ENCODE assay signal across 26 cellular contexts in genomic region chr5:11912-12311, GRCh38.
DNase-seq lines count a peak whose midpoint lies in the region; ATAC-seq and TF ChIP-seq lines count a peak whose summit lies in the region.
"Had no signal": no experiment of that assay in that cellular context is flagged by ENCODE, and none has a peak within 500 bp of the region (broad histone marks: within the 10 kb centered on the region; RNA-seq: fewer than 3 reads in every experiment).

No MANE protein-coding gene starts in this region.

- peaks cover 9% of the 10 kb centered on the region for H3K27me3 Mint-ChIP-seq in osteocyte (ENCODE audit: unreplicated experiment)
- H3K27me3 Mint-ChIP-seq: stimulated activated memory B cell treated with anti-CD40 and anti-IgM and Interleukin-4, amounts not matched to agents 10 μg/mL and 1 μg/mL and 100 μg/mL, for 72 hours had no signal

- H3K36me3 Mint-ChIP-seq in osteocyte (ENCODE audit: unreplicated experiment), result no peaks in the 10 kb centered on the region
- H3K36me3 Mint-ChIP-seq: activated naive CD8-positive, alpha-beta T cell; CD4-positive, alpha-beta memory T cell; stimulated activated memory B cell treated with anti-CD40 and anti-IgM and Interleukin-4, amounts not matched to agents 10 μg/mL and 1 μg/mL and 100 μg/mL, for 72 hours had no signal

- DNase-seq in GM23248 (peak; percentile 60), RPMI7951 (ENCODE audit: low read depth) (peak; percentile 21), dedifferentiated amniotic fluid mesenchymal stem cell (ENCODE audit: extremely low spot score) (peak; percentile 22), osteocyte (ENCODE audit: extremely low spot score, unreplicated experiment) (no peak), neuronal stem cell (ENCODE audit: low spot score) (no peak), MV-4-11 (lab: John Stamatoyannopoulos, UW) (no peak)
- DNase-seq: activated CD4-positive, alpha-beta T cell treated with anti-CD3 and anti-CD28 coated beads for 48 hours; brain microvascular endothelial cell; DMS153; HFFc6; Kasumi-1; left lung; NCI-H1105; NCI-H2081 treated with DMSO at 0.1 percent for 48 hours; NCI-H510A treated with DMSO at 0.1 percent for 48 hours; nephron progenitor cell; small intestine; stimulated activated CD4-positive, alpha-beta T cell treated with anti-CD3 and anti-CD28 coated beads, Interleukin-2, amount 100 ng/mL, for 24 hours had no signal

- WGBS in GM23248 (ENCODE audit: low coverage in 1 of 2, low lambda C conversion rate in 2 of 2, missing lambda C conversion rate in 2 of 2), 2 experiments, result 74 to 80% methylated on average over 14 of the region's 14 CpGs
- WGBS in neuronal stem cell (ENCODE audit: extremely low coverage in 2 of 2, insufficient read length in 2 of 2, insufficient replicate concordance in 1 of 2), 2 donors, result no CpG with 5 or more reads among the region's 14 CpGs

- no peak overlapping the region for H3K4me3 ChIP-seq in GM23248
- no peak overlapping the region for H3K4me3 ChIP-seq in neuronal stem cell (ENCODE audit: low read length in 2 of 2)
- H3K4me3 ChIP-seq: coronary artery, left lung, vagina had no signal

- TF ChIP-seq CTCF in osteocyte (IDR thresholded peaks at IDR 0.05), result no peak

- no peak overlapping the region for H3K4me3 Mint-ChIP-seq in osteocyte (ENCODE audit: unreplicated experiment)
- H3K4me3 Mint-ChIP-seq: activated naive CD8-positive, alpha-beta T cell; CD4-positive, alpha-beta memory T cell; HFFc6; nephron progenitor cell; stimulated activated memory B cell treated with anti-CD40 and anti-IgM and Interleukin-4, amounts not matched to agents 10 μg/mL and 1 μg/mL and 100 μg/mL, for 72 hours; T-helper 17 cell had no signal

- no peak overlapping the region for H2BK12ac ChIP-seq in neuronal stem cell (ENCODE audit: low read length)

- no peaks in the 10 kb centered on the region for H3K79me2 ChIP-seq in GM23248 (ENCODE audit: insufficient read depth)

- H4K91ac ChIP-seq in neuronal stem cell (ENCODE audit: low read depth, low read length, poor library complexity), result no peak overlapping the region

- no peaks in the 10 kb centered on the region for H4K20me1 ChIP-seq in GM23248 (ENCODE audit: insufficient read depth)

- no peaks in the 10 kb centered on the region for H3K9me3 Mint-ChIP-seq in osteocyte (ENCODE audit: unreplicated experiment)
- H3K9me3 Mint-ChIP-seq: HFFc6; stimulated activated memory B cell treated with anti-CD40 and anti-IgM and Interleukin-4, amounts not matched to agents 10 μg/mL and 1 μg/mL and 100 μg/mL, for 72 hours had no signal

- H3K4me2 ChIP-seq in GM23248 (ENCODE audit: unreplicated experiment) (no peak overlapping the region), neuronal stem cell (ENCODE audit: insufficient read depth, low read length, poor library complexity, severe bottlenecking) (no peak overlapping the region)

- H3K79me1 ChIP-seq in neuronal stem cell (ENCODE audit: low read depth, low read length), result no peaks in the 10 kb centered on the region

- no peak for ATAC-seq in HG03565 (IDR thresholded peaks at IDR 0.05; ENCODE audit: unreplicated experiment)
- ATAC-seq: left lung; stimulated activated memory B cell treated with anti-CD40 and anti-IgM and Interleukin-4, amounts not matched to agents 10 μg/mL and 1 μg/mL and 100 μg/mL, for 72 hours; T-helper 17 cell had no signal

- H2BK120ac ChIP-seq in neuronal stem cell (ENCODE audit: low read depth, low read length), result no peak overlapping the region

- H3K27ac Mint-ChIP-seq in osteocyte (ENCODE audit: unreplicated experiment), result peak overlapping the region; percentile 69
- H3K27ac Mint-ChIP-seq: activated naive CD8-positive, alpha-beta T cell; CD4-positive, alpha-beta memory T cell; HFFc6; nephron progenitor cell; progenitor cell of endocrine pancreas; stimulated activated memory B cell treated with anti-CD40 and anti-IgM and Interleukin-4, amounts not matched to agents 10 μg/mL and 1 μg/mL and 100 μg/mL, for 72 hours; T-helper 17 cell had no signal

- no peak overlapping the region for H3K23ac ChIP-seq in neuronal stem cell (ENCODE audit: low read depth, low read length, poor library complexity)

- H3K27ac ChIP-seq in GM23248 (no peak overlapping the region), neuronal stem cell (replicated peaks; ENCODE audit: low read length) (no peak overlapping the region)
- H3K27ac ChIP-seq: brain microvascular endothelial cell, coronary artery, left lung, vagina had no signal

- H3K18ac ChIP-seq in neuronal stem cell (ENCODE audit: low read length), result no peak overlapping the region

- H2BK5ac ChIP-seq in neuronal stem cell (ENCODE audit: low read length), result no peak overlapping the region

- no peaks in the 10 kb centered on the region for H3K36me3 ChIP-seq in GM23248 (ENCODE audit: low read depth)
- H3K36me3 ChIP-seq in neuronal stem cell (replicated peaks in 1 of 2; ENCODE audit: control insufficient read depth in 2 of 2, insufficient read depth in 2 of 2, low read length in 2 of 2), result no peaks in the 10 kb centered on the region
- H3K36me3 ChIP-seq: brain microvascular endothelial cell, left lung, vagina had no signal

- H3K9ac ChIP-seq in GM23248 (no peak overlapping the region), neuronal stem cell (ENCODE audit: low read depth, low read length, poor library complexity) (no peak overlapping the region)

- no peaks in the 10 kb centered on the region; the same call in 1 of the 2 replicates for H3F3A ChIP-seq in GM23248 (ENCODE audit: insufficient read depth)

- no peak overlapping the region for H3K14ac ChIP-seq in neuronal stem cell (ENCODE audit: low read length)

- H3K9me3 ChIP-seq in GM23248 (ENCODE audit: low read depth) (no peaks in the 10 kb centered on the region), neuronal stem cell (replicated peaks in 1 of 2; ENCODE audit: control insufficient read depth in 2 of 2, insufficient read depth in 1 of 2, low read depth in 1 of 2, low read length in 2 of 2) (peaks cover 0 to 8% of the 10 kb centered on the region in 2 donors)
- H3K9me3 ChIP-seq: left lung, vagina had no signal

- no peaks in the 10 kb centered on the region for H3K4me1 ChIP-seq in GM23248 (ENCODE audit: insufficient read depth)
- H3K4me1 ChIP-seq in neuronal stem cell (ENCODE audit: control insufficient read depth in 2 of 2, insufficient read depth in 1 of 2, low read depth in 1 of 2, low read length in 2 of 2), result peaks cover 0 to 3% of the 10 kb centered on the region in 2 donors
- H3K4me1 ChIP-seq: left lung, vagina had no signal

- H3K27me3 ChIP-seq in GM23248 (replicated peaks; ENCODE audit: insufficient read depth), result no peaks in the 10 kb centered on the region
- H3K27me3 ChIP-seq in neuronal stem cell (ENCODE audit: control insufficient read depth in 3 of 3, insufficient read depth in 3 of 3, low read depth in 1 of 3, low read length in 3 of 3), result no peaks in the 10 kb centered on the region
- H3K27me3 ChIP-seq: brain microvascular endothelial cell, left lung, vagina had no signal

- no peak overlapping the region for H2BK15ac ChIP-seq in neuronal stem cell (ENCODE audit: low read length)

- H4K8ac ChIP-seq in neuronal stem cell (ENCODE audit: low read depth, low read length), result no peak overlapping the region

- no peak overlapping the region for H2AK5ac ChIP-seq in neuronal stem cell (ENCODE audit: low read depth, low read length)

- in situ Hi-C loops in GM23248 (cut with MboI), result no loop called here

- peaks cover 7% of the 10 kb centered on the region for H3K4me1 Mint-ChIP-seq in osteocyte (ENCODE audit: unreplicated experiment)
- H3K4me1 Mint-ChIP-seq: CD4-positive, alpha-beta memory T cell; nephron progenitor cell; stimulated activated memory B cell treated with anti-CD40 and anti-IgM and Interleukin-4, amounts not matched to agents 10 μg/mL and 1 μg/mL and 100 μg/mL, for 72 hours; T-helper 17 cell had no signal

- no peaks in the 10 kb centered on the region for H3K9me2 ChIP-seq in GM23248 (ENCODE audit: insufficient read depth)

- no peak overlapping the region for H3K4ac ChIP-seq in neuronal stem cell (ENCODE audit: low read length)

- H2AFZ ChIP-seq in GM23248 (no peak overlapping the region), neuronal stem cell (ENCODE audit: low read length) (no peak overlapping the region)

Comparison
In these comparisons a context has a peak if more than half of its experiments do, and no peak if none do; other contexts are left out.
1. DNase-seq: peak in GM23248 (single experiment), RPMI7951 (single experiment) and dedifferentiated amniotic fluid mesenchymal stem cell (single experiment); none in osteocyte (single experiment), neuronal stem cell (single experiment) and MV-4-11 (single experiment).